In genomic region chr3:171788546-171789351, GRCh38 we compare ENCODE assay signal across 1 cellular context.
TF ChIP-seq lines count a peak whose summit lies in the region.

No MANE protein-coding gene starts in this region.

TF ChIP-seq in GM12878, 131 proteins besides CTCF, POLR2A, EP300 and RAD21 (continued from another document):
- 0 out of 2 replicates have a peak, but pooled peaks have one; percentile 6 for TF ChIP-seq ZNF384 (IDR thresholded peaks at IDR 0.05; ENCODE audit: borderline replicate concordance, low read depth, low read length)
- TF ChIP-seq LARP7 (IDR thresholded peaks at IDR 0.05) = no peak
- peak; percentile 84 for TF ChIP-seq MEF2B (IDR thresholded peaks at IDR 0.05; ENCODE audit: partially characterized antibody, poor library complexity, severe bottlenecking)
- TF ChIP-seq ZNF687 (IDR thresholded peaks at IDR 0.05) = peak; percentile 34; the same call in 1 of the 2 replicates
- no peak for TF ChIP-seq CHD4 (IDR thresholded peaks at IDR 0.05)
- TF ChIP-seq SKIL (IDR thresholded peaks at IDR 0.05; ENCODE audit: low read depth, poor library complexity, severe bottlenecking) = no peak
- peak; percentile 71 for TF ChIP-seq ATF7 (IDR thresholded peaks at IDR 0.05; ENCODE audit: low read depth)
- TF ChIP-seq DPF2 (IDR thresholded peaks at IDR 0.05) = peak; percentile 27; the same call in 1 of the 2 replicates
- no peak for TF ChIP-seq FOS (IDR thresholded peaks at IDR 0.05; ENCODE audit: borderline replicate concordance, extremely low read depth, insufficient read length)
- no peak for TF ChIP-seq IRF3 (IDR thresholded peaks at IDR 0.05)
- no peak for TF ChIP-seq JUND (IDR thresholded peaks at IDR 0.05; ENCODE audit: low read depth, low read length)
- TF ChIP-seq ASH2L (IDR thresholded peaks at IDR 0.05; ENCODE audit: borderline replicate concordance, low read depth) = no peak
- no peak for TF ChIP-seq HDAC2 (IDR thresholded peaks at IDR 0.05)
- no peak for TF ChIP-seq RCOR1 (conservative IDR thresholded peaks at IDR 0.05; ENCODE audit: low read depth, low read length)
- peak; percentile 91 for TF ChIP-seq MTA2 (IDR thresholded peaks at IDR 0.05; ENCODE audit: low read depth)
- TF ChIP-seq ZNF217 (IDR thresholded peaks at IDR 0.05) = no peak
- TF ChIP-seq RELB (IDR thresholded peaks at IDR 0.05; ENCODE audit: low read depth) = 0 out of 2 replicates have a peak, but pooled peaks have one; percentile 14
- TF ChIP-seq IKZF2 (IDR thresholded peaks at IDR 0.05) = peak; percentile 37 to 61; a peak in 1 of 4 replicates
- TF ChIP-seq NFXL1 (IDR thresholded peaks at IDR 0.05; ENCODE audit: borderline replicate concordance) = no peak
- TF ChIP-seq E2F8 (IDR thresholded peaks at IDR 0.05; ENCODE audit: low read depth, partially characterized antibody) = peak; percentile 69
- TF ChIP-seq MYB (IDR thresholded peaks at IDR 0.05; ENCODE audit: borderline replicate concordance, low read depth, low read length) = peak; percentile 56
- TF ChIP-seq RAD51 (IDR thresholded peaks at IDR 0.05) = no peak
- peak; percentile 70; the same call in 1 of the 2 replicates for TF ChIP-seq SMARCA5 (IDR thresholded peaks at IDR 0.05)
- peak; percentile 67 for TF ChIP-seq IKZF1 (conservative IDR thresholded peaks at IDR 0.05)
TF ChIP-seq in GM12878: peak in this region for 12.
